In the genomic region with DNA sequence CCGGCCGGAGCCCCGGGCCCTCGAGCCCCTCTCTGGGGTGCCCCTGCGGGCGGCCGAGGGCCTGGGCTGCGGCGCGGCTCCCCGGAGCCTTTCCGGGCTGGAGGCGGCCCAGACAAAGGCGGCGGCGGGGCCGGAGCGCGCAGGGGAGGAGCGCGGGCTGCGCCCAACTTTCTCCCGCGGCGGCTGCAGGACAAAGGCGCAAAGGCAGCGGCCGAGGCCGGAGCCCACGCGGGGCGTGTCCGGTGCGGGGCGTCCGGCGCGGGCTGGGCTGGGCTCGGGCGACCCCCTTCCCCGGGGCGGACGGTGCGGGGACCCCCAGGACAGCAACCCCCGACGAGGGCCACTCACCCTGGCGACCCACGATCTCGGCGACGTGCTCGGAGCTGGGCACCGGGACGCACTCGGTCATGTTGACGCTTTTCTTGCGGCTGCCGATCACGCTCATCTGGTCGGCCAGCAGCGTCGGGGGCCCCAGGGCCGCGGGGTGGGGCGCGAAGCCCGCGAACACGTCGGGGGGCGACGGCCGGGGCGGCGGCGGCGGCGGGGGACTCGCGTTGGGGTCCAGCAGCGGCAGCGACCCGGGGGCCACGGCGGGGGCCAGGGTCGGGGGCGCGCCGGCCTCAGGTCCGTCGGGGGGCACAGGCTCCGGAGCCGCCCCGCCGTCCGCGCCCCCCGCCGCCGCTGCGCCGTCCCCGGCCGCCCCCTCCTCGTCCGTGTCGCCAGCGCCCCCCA, we compare ENCODE assay signal across 7 cellular contexts. TPM values are rescaled to one million over a fixed set of nuclear protein-coding genes. Genes with fewer than 3 reads are reported as not detected.
A peak's percentile ranks its signal among the peaks of the same experiment; 100 is the strongest.
DNase-seq lines count a peak whose midpoint lies in the region; ATAC-seq and TF ChIP-seq lines count a peak whose summit lies in the region.

No MANE protein-coding gene starts in this region.

- DNase-seq in HFFc6 = peak; percentile 13
- no peak for DNase-seq in activated T-cell treated with anti-CD3 and anti-CD28 coated beads, Interleukin-2, amount 50 U/mL, for 24 hours
- DNase-seq in left ventricle myocardium inferior = peak; percentile 47
- no peak for DNase-seq in stimulated activated CD4-positive, alpha-beta T cell treated with anti-CD3 and anti-CD28 coated beads, Interleukin-4, amount 100 ng/mL, for 1 hour
- no peak for DNase-seq in activated CD4-positive, alpha-beta T cell treated with anti-CD3 and anti-CD28 coated beads for 1 hour

- peaks cover 25% of the 10 kb centered on the region for H3K4me1 ChIP-seq in left ventricle myocardium inferior

- no peak overlapping the region for H3K27ac Mint-ChIP-seq in HFFc6
- H3K27ac Mint-ChIP-seq in activated T-cell treated with anti-CD3 and anti-CD28 coated beads, Interleukin-2, amount 50 U/mL, for 24 hours = no peak overlapping the region

- H3K27ac ChIP-seq in left ventricle myocardium inferior (replicated peaks) (peak overlapping the region; percentile 87), skin epidermis (peak overlapping the region; percentile 13 to 87 (median 74))

- H3K9me3 ChIP-seq in left ventricle myocardium inferior (replicated peaks) = no peaks in the 10 kb centered on the region

- H3K4me1 Mint-ChIP-seq in HFFc6 (ENCODE audit: low read depth) = no peaks in the 10 kb centered on the region
- H3K4me1 Mint-ChIP-seq in activated T-cell treated with anti-CD3 and anti-CD28 coated beads, Interleukin-2, amount 50 U/mL, for 24 hours (ENCODE audit: low read depth) = no peaks in the 10 kb centered on the region

- intact Hi-C loops in left ventricle myocardium inferior (cut with micrococcal nuclease) = no loop called here

- H3K36me3 ChIP-seq in left ventricle myocardium inferior = no peaks in the 10 kb centered on the region

- H3K27me3 Mint-ChIP-seq in HFFc6 (ENCODE audit: insufficient read depth) = no peaks in the 10 kb centered on the region
- peaks cover 6% of the 10 kb centered on the region for H3K27me3 Mint-ChIP-seq in activated T-cell treated with anti-CD3 and anti-CD28 coated beads, Interleukin-2, amount 50 U/mL, for 24 hours

- no peaks in the 10 kb centered on the region for H3K36me3 Mint-ChIP-seq in HFFc6 (ENCODE audit: low read depth)
- no peaks in the 10 kb centered on the region for H3K36me3 Mint-ChIP-seq in activated T-cell treated with anti-CD3 and anti-CD28 coated beads, Interleukin-2, amount 50 U/mL, for 24 hours (ENCODE audit: low read depth)

- H3K27me3 ChIP-seq in left ventricle myocardium inferior (ENCODE audit: low read depth) = no peaks in the 10 kb centered on the region

- peak overlapping the region; percentile 76 for H3K4me3 Mint-ChIP-seq in HFFc6
- H3K4me3 Mint-ChIP-seq in activated T-cell treated with anti-CD3 and anti-CD28 coated beads, Interleukin-2, amount 50 U/mL, for 24 hours = peak overlapping the region; percentile 56

- peak overlapping the region; percentile 84 for H3K4me3 ChIP-seq in left ventricle myocardium inferior
- H3K4me3 ChIP-seq in skin epidermis = peak overlapping the region; percentile 60 to 86 (median 74)

- H3K9me3 Mint-ChIP-seq in HFFc6 = no peaks in the 10 kb centered on the region
- H3K9me3 Mint-ChIP-seq in activated T-cell treated with anti-CD3 and anti-CD28 coated beads, Interleukin-2, amount 50 U/mL, for 24 hours = no peaks in the 10 kb centered on the region

- ATAC-seq in GM18511 (IDR thresholded peaks at IDR 0.05; ENCODE audit: unreplicated experiment) = no peak

- TF ChIP-seq CTCF in HFFc6 (IDR thresholded peaks at IDR 0.05) = 0 out of 2 replicates have a peak, but pooled peaks have one; percentile 8
- TF ChIP-seq CTCF in left ventricle myocardium inferior (IDR thresholded peaks at IDR 0.05; ENCODE audit: borderline replicate concordance) = no peak

RNA-seq across cellular contexts. Expression of a gene that starts 0.8 kb away (rescaled TPM):
- total RNA-seq in HFFc6 (2021; fragmentation: NEBNext Ultra II Directional; extraction: Animal tissue kit (Norgen Biotek cat#: 25700)) = 10 to 100 TPM; 28.6 to 36.7 (median 31.4) TPM
- 6.4 TPM for total RNA-seq in left ventricle myocardium inferior

RNA-seq across cellular contexts. Expression of a gene that starts 25.4 kb away (rescaled TPM):
- total RNA-seq in HFFc6 (2021; fragmentation: NEBNext Ultra II Directional; extraction: Animal tissue kit (Norgen Biotek cat#: 25700)) = 100 to 1,000 TPM in 1 of 6 experiments, 10 to 100 TPM in 5; 75.6 to 104 (median 85.7) TPM
- total RNA-seq in left ventricle myocardium inferior = 48.6 TPM

RNA-seq across cellular contexts. Expression of a gene that starts 38.0 kb away (rescaled TPM):
- total RNA-seq in HFFc6 (2021; fragmentation: NEBNext Ultra II Directional; extraction: Animal tissue kit (Norgen Biotek cat#: 25700)) = 100 to 1,000 TPM; 178 to 319 (median 252) TPM
- 942 TPM for total RNA-seq in left ventricle myocardium inferior

RNA-seq across cellular contexts. Expression of a gene that starts 43.4 kb away (rescaled TPM):
- total RNA-seq in HFFc6 (2021; fragmentation: NEBNext Ultra II Directional; extraction: Animal tissue kit (Norgen Biotek cat#: 25700)) = 1 to 10 TPM in 1 of 6 experiments, under 1 TPM in 5; 0.26 to 1.3 (median 0.70) TPM
- total RNA-seq in left ventricle myocardium inferior = not detected

RNA-seq across cellular contexts. Expression of a gene that starts 54.5 kb away (rescaled TPM):
- 10 to 100 TPM; 14.9 to 20.5 (median 16.2) TPM for total RNA-seq in HFFc6 (2021; fragmentation: NEBNext Ultra II Directional; extraction: Animal tissue kit (Norgen Biotek cat#: 25700))
- total RNA-seq in left ventricle myocardium inferior = 36.8 TPM

Comparison
In these comparisons a context has a peak if more than half of its experiments do, and no peak if none do; other contexts are left out.
1. DNase-seq: peak in HFFc6 (single experiment) and left ventricle myocardium inferior (single experiment); none in activated T-cell treated with anti-CD3 and anti-CD28 coated beads, Interleukin-2, amount 50 U/mL, for 24 hours (single experiment), stimulated activated CD4-positive, alpha-beta T cell treated with anti-CD3 and anti-CD28 coated beads, Interleukin-4, amount 100 ng/mL, for 1 hour (single experiment) and activated CD4-positive, alpha-beta T cell treated with anti-CD3 and anti-CD28 coated beads for 1 hour (single experiment).